1 cellular context compared by ENCODE assay signal in genomic region chr4:169640-170039, GRCh38. TPM values are rescaled to one million over a fixed set of nuclear protein-coding genes. Genes with fewer than 3 reads are reported as not detected.
"Had no signal": no experiment of that assay in that cellular context is flagged by ENCODE, and none has a peak within 500 bp of the region (broad histone marks: within the 10 kb centered on the region; RNA-seq: fewer than 3 reads in every experiment).

No MANE protein-coding gene starts in this region.

RNA-seq across cellular contexts. Expression of gene ZNF718, which starts 45.3 kb away (rescaled TPM):
- total RNA-seq: HepG2 had no signal
- polyA plus RNA-seq: HepG2 had no signal
